In genomic region chrX:23888887-23889501, GRCh38 we compare ENCODE assay signal across 1 cellular context.
TF ChIP-seq lines count a peak whose summit lies in the region.

No MANE protein-coding gene starts in this region.

TF ChIP-seq in IMR-90, 13 proteins besides CTCF, POLR2A, EP300 and RAD21:
- TF ChIP-seq MAZ (IDR thresholded peaks at IDR 0.05; ENCODE audit: borderline replicate concordance, low read depth, low read length) (no peak), RFX5 (IDR thresholded peaks at IDR 0.05; ENCODE audit: low read depth, low read length) (no peak), ELK1 (IDR thresholded peaks at IDR 0.05; ENCODE audit: borderline replicate concordance, low read depth, low read length) (no peak), MAFK (IDR thresholded peaks at IDR 0.05; ENCODE audit: low read depth, low read length) (no peak), RCOR1 (IDR thresholded peaks at IDR 0.05; ENCODE audit: insufficient replicate concordance, low read length) (no peak), MXI1 (IDR thresholded peaks at IDR 0.05; ENCODE audit: borderline replicate concordance, low read depth, low read length) (no peak), SMC3 (IDR thresholded peaks at IDR 0.05; ENCODE audit: low read depth, low read length) (no peak), CHD1 (IDR thresholded peaks at IDR 0.05; ENCODE audit: low read depth, low read length) (no peak), NFE2L2 (IDR thresholded peaks at IDR 0.05; ENCODE audit: low read depth, low read length) (no peak), BHLHE40 (IDR thresholded peaks at IDR 0.05; ENCODE audit: low read depth, low read length) (no peak)
- TF ChIP-seq, protein P1, sequence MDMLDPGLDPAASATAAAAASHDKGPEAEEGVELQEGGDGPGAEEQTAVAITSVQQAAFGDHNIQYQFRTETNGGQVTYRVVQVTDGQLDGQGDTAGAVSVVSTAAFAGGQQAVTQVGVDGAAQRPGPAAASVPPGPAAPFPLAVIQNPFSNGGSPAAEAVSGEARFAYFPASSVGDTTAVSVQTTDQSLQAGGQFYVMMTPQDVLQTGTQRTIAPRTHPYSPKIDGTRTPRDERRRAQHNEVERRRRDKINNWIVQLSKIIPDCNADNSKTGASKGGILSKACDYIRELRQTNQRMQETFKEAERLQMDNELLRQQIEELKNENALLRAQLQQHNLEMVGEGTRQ (IDR thresholded peaks at IDR 0.05; ENCODE audit: low read depth, low read length): no peak
